Comparison of ENCODE assay signal across 2 cellular contexts in genomic region chr2:112183327-112184025, GRCh38.
TF ChIP-seq lines count a peak whose summit lies in the region.

No MANE protein-coding gene starts in this region.

TF ChIP-seq in IMR-90, 13 proteins besides CTCF, POLR2A, EP300 and RAD21:
- TF ChIP-seq MAZ (IDR thresholded peaks at IDR 0.05; ENCODE audit: borderline replicate concordance, low read depth, low read length) (no peak), CEBPB (IDR thresholded peaks at IDR 0.05; ENCODE audit: low read depth, low read length) (no peak), NFE2L2 (IDR thresholded peaks at IDR 0.05; ENCODE audit: low read depth, low read length) (no peak), RCOR1 (IDR thresholded peaks at IDR 0.05; ENCODE audit: insufficient replicate concordance, low read length) (no peak), MAFK (IDR thresholded peaks at IDR 0.05; ENCODE audit: low read depth, low read length) (no peak), FOS (IDR thresholded peaks at IDR 0.05; ENCODE audit: low read depth, low read length) (no peak), SMC3 (IDR thresholded peaks at IDR 0.05; ENCODE audit: low read depth, low read length) (no peak), MXI1 (IDR thresholded peaks at IDR 0.05; ENCODE audit: borderline replicate concordance, low read depth, low read length) (no peak), CHD1 (IDR thresholded peaks at IDR 0.05; ENCODE audit: low read depth, low read length) (no peak), USF2 (IDR thresholded peaks at IDR 0.05; ENCODE audit: low read depth, low read length) (no peak)

TF ChIP-seq in GM23338, 12 proteins besides CTCF, POLR2A, EP300 and RAD21:
- no peak for TF ChIP-seq ETS1 (IDR thresholded peaks at IDR 0.05)
- no peak for TF ChIP-seq REST (IDR thresholded peaks at IDR 0.05; ENCODE audit: unreplicated experiment)
- no peak for TF ChIP-seq ZNF114 (CRISPR knock-in tag; IDR thresholded peaks at IDR 0.05)
- no peak for TF ChIP-seq ZNF331 (CRISPR knock-in tag; IDR thresholded peaks at IDR 0.05; ENCODE audit: low read depth)
- no peak for TF ChIP-seq ZNF462 (CRISPR knock-in tag; IDR thresholded peaks at IDR 0.05)
- TF ChIP-seq JUNB (IDR thresholded peaks at IDR 0.05; ENCODE audit: unreplicated experiment): no peak
- TF ChIP-seq EZH2phosphoT487 (IDR thresholded peaks at IDR 0.05; ENCODE audit: unreplicated experiment): no peak
- TF ChIP-seq POLR2AphosphoS5 (IDR thresholded peaks at IDR 0.05; ENCODE audit: low read depth): no peak
- TF ChIP-seq STAT1 (IDR thresholded peaks at IDR 0.05; ENCODE audit: unreplicated experiment): no peak
- no peak for TF ChIP-seq CREB1 (CRISPR knock-in tag; IDR thresholded peaks at IDR 0.05; ENCODE audit: low read depth)
- TF ChIP-seq NANOG (IDR thresholded peaks at IDR 0.05; ENCODE audit: borderline replicate concordance): no peak
- no peak for TF ChIP-seq EZH2 (IDR thresholded peaks at IDR 0.05; ENCODE audit: low read depth, unreplicated experiment)
